Comparison of ENCODE assay signal across 31 cellular contexts in the genomic region with DNA sequence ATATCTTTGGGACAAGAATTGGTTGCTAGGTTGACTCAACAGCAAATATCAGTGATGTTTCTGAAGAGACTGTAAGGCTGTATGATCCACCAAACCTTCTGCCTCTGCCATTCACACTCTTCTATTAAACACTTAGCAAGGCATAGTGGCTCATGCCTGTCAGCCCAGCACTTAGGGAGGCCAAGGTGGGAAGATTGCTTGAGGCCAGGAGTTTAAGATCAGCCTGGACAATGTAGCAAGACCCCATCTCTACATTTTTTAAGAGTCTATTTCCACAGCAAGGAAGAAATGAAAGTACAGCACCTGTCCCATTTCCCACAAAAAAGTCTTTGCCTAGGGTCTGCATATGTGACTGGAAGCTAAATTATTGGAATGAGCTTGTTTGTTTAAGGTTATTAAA.
"Had no signal": no experiment of that assay in that cellular context is flagged by ENCODE, and none has a peak within 500 bp of the region (broad histone marks: within the 10 kb centered on the region; RNA-seq: fewer than 3 reads in every experiment).

No MANE protein-coding gene starts in this region.

- H3K4me1 Mint-ChIP-seq: natural killer cell; stimulated activated memory B cell treated with anti-CD40 and anti-IgM and Interleukin-4, amounts not matched to agents 10 μg/mL and 1 μg/mL and 100 μg/mL, for 72 hours had no signal

- H3K4me3 ChIP-seq: neural progenitor cell, ovary, psoas muscle, skin epidermis, smooth muscle cell, spleen, suprapubic skin, testis, tibial artery, transverse colon, upper lobe of right lung, vagina had no signal

- H3K36me3 Mint-ChIP-seq: natural killer cell; stimulated activated memory B cell treated with anti-CD40 and anti-IgM and Interleukin-4, amounts not matched to agents 10 μg/mL and 1 μg/mL and 100 μg/mL, for 72 hours had no signal

- DNase-seq: natural killer cell; occipital lobe; ovary; posterior cingulate gyrus; psoas muscle; right cardiac atrium; spleen; stimulated activated CD4-positive, alpha-beta T cell treated with anti-CD3 and anti-CD28 coated beads, Interleukin-12 subunit alpha, Interleukin-12 subunit beta, amount 100 ng/mL, for 4 hours; stimulated activated CD4-positive, alpha-beta T cell treated with anti-CD3 and anti-CD28 coated beads, Interleukin-1b, Interleukin-23, amount 100 ng/mL, for 48 hours; stimulated activated CD4-positive, alpha-beta T cell treated with anti-CD3 and anti-CD28 coated beads, Interleukin-4, amount 100 ng/mL, for 1 hour; stimulated activated CD4-positive, alpha-beta T cell treated with anti-CD3 and anti-CD28 coated beads, Interleukin-4, amount 100 ng/mL, for 4 hours; stimulated activated CD8-positive, alpha-beta memory T cell treated with anti-CD3 and anti-CD28 coated beads, Interleukin-4, amount 100 ng/mL, for 48 hours; stimulated activated naive CD4-positive, alpha-beta T cell; stimulated activated naive CD8-positive, alpha-beta T cell treated with anti-CD3 and anti-CD28 coated beads, Interleukin-15, amount 100 ng/mL, for 72 hours; stimulated activated naive CD8-positive, alpha-beta T cell treated with anti-CD3 and anti-CD28 coated beads, Interleukin-15, Interleukin-2, amounts not matched to agents 100 U/mL and 50 U/mL, for 24 hours; substantia nigra; testis; tibial artery; transverse colon; upper lobe of right lung had no signal

- H3K4me2 ChIP-seq: neural progenitor cell, smooth muscle cell had no signal

- H3K9me3 Mint-ChIP-seq: natural killer cell; nephron; neural progenitor cell; stimulated activated memory B cell treated with anti-CD40 and anti-IgM and Interleukin-4, amounts not matched to agents 10 μg/mL and 1 μg/mL and 100 μg/mL, for 72 hours; stimulated activated naive CD8-positive, alpha-beta T cell treated with anti-CD3 and anti-CD28 coated beads, Interleukin-15, amount 100 ng/mL, for 72 hours; type B pancreatic cell had no signal

- H3K4me3 Mint-ChIP-seq: natural killer cell; nephron; neural progenitor cell; stimulated activated memory B cell treated with anti-CD40 and anti-IgM and Interleukin-4, amounts not matched to agents 10 μg/mL and 1 μg/mL and 100 μg/mL, for 72 hours; stimulated activated naive CD8-positive, alpha-beta T cell treated with anti-CD3 and anti-CD28 coated beads, Interleukin-15, amount 100 ng/mL, for 72 hours; type B pancreatic cell had no signal

- ATAC-seq: natural killer cell; psoas muscle; right cardiac atrium; sciatic nerve; stimulated activated memory B cell treated with anti-CD40 and anti-IgM and Interleukin-4, amounts not matched to agents 10 μg/mL and 1 μg/mL and 100 μg/mL, for 72 hours; stimulated activated naive CD8-positive, alpha-beta T cell treated with anti-CD3 and anti-CD28 coated beads, Interleukin-15, amount 100 ng/mL, for 72 hours; stimulated activated naive CD8-positive, alpha-beta T cell treated with anti-CD3 and anti-CD28 coated beads, Interleukin-15, Interleukin-2, amounts not matched to agents 100 U/mL and 50 U/mL, for 24 hours; upper lobe of right lung had no signal

- H3K9me3 ChIP-seq: ovary, psoas muscle, spleen, suprapubic skin, testis, tibial artery, transverse colon, upper lobe of right lung, vagina had no signal

- H3K27me3 Mint-ChIP-seq: progenitor cell of endocrine pancreas; stimulated activated memory B cell treated with anti-CD40 and anti-IgM and Interleukin-4, amounts not matched to agents 10 μg/mL and 1 μg/mL and 100 μg/mL, for 72 hours; stimulated activated naive CD8-positive, alpha-beta T cell treated with anti-CD3 and anti-CD28 coated beads, Interleukin-15, amount 100 ng/mL, for 72 hours; type B pancreatic cell had no signal

- H3K36me3 ChIP-seq: ovary, spleen, suprapubic skin, tibial artery, transverse colon, upper lobe of right lung, vagina had no signal

- H3K27me3 ChIP-seq: neural progenitor cell, ovary, spleen, suprapubic skin, testis, tibial artery, transverse colon, upper lobe of right lung, vagina had no signal

- H3K27ac ChIP-seq: neural progenitor cell, ovary, parathyroid adenoma, psoas muscle, skin epidermis, spleen, suprapubic skin, testis, tibial artery, transverse colon, upper lobe of right lung, vagina had no signal

- H3K9ac ChIP-seq: neural progenitor cell, parathyroid adenoma had no signal

- H3K27ac Mint-ChIP-seq: natural killer cell; nephron; neural progenitor cell; progenitor cell of endocrine pancreas; stimulated activated memory B cell treated with anti-CD40 and anti-IgM and Interleukin-4, amounts not matched to agents 10 μg/mL and 1 μg/mL and 100 μg/mL, for 72 hours; stimulated activated naive CD8-positive, alpha-beta T cell treated with anti-CD3 and anti-CD28 coated beads, Interleukin-15, amount 100 ng/mL, for 72 hours; type B pancreatic cell had no signal

- H3K4me1 ChIP-seq: testis had no signal

- H2AFZ ChIP-seq: neural progenitor cell, parathyroid adenoma had no signal
